ENCODE assay signal across 8 cellular contexts in genomic region chr11:126284829-126285228, GRCh38. TPM values are rescaled to one million over a fixed set of nuclear protein-coding genes. Genes with fewer than 3 reads are reported as not detected.
A peak's percentile ranks its signal among the peaks of the same experiment; 100 is the strongest.
DNase-seq lines count a peak whose midpoint lies in the region; ATAC-seq and TF ChIP-seq lines count a peak whose summit lies in the region.

No MANE protein-coding gene starts in this region.

- H3K36me3 ChIP-seq in esophagus squamous epithelium, result peaks cover 0 to 31% (median 3%) of the 10 kb centered on the region in 3 donors

- DNase-seq in NCI-H510A treated with DMSO at 0.1 percent for 48 hours (lab: John Stamatoyannopoulos, UW), result peak; percentile 90
- DNase-seq in activated CD8-positive, alpha-beta memory T cell treated with anti-CD3 and anti-CD28 coated beads, Interleukin-2, amount 10 ng/mL, durations not matched to agents 7 days and 5 days, result peak; percentile 85
- peak; percentile 39 for DNase-seq in esophagus squamous epithelium (lab: John Stamatoyannopoulos, UW)
- peak; percentile 72 to 81 for DNase-seq in stimulated activated CD4-positive, alpha-beta T cell treated with anti-CD3 and anti-CD28 coated beads, Interleukin-1b, Interleukin-23, amount 100 ng/mL, for 4 hours (ENCODE audit: low read depth in 2 of 2)
- no peak for DNase-seq in NCI-H524 (lab: John Stamatoyannopoulos, UW)

- H3K27ac ChIP-seq in 22Rv1 (peak overlapping the region; percentile 99), esophagus squamous epithelium (no peak overlapping the region)

- peaks cover 12% of the 10 kb centered on the region for H3K36me3 Mint-ChIP-seq in activated CD8-positive, alpha-beta memory T cell treated with anti-CD3 and anti-CD28 coated beads, Interleukin-2, amount 10 ng/mL, durations not matched to agents 7 days and 5 days

- peaks cover 0 to 36% (median 21%) of the 10 kb centered on the region in 3 donors for H3K4me1 ChIP-seq in esophagus squamous epithelium

- no peaks in the 10 kb centered on the region for H3K9me3 Mint-ChIP-seq in activated CD8-positive, alpha-beta memory T cell treated with anti-CD3 and anti-CD28 coated beads, Interleukin-2, amount 10 ng/mL, durations not matched to agents 7 days and 5 days (ENCODE audit: low read depth)

- intact Hi-C loops in esophagus squamous epithelium (cut with DNase I), result no loop called here

- no peak for TF ChIP-seq CTCF in 22Rv1 (IDR thresholded peaks at IDR 0.05)
- no peak for TF ChIP-seq CTCF in esophagus squamous epithelium (IDR thresholded peaks at IDR 0.05)

- no peaks in the 10 kb centered on the region for H3K9me3 ChIP-seq in esophagus squamous epithelium

- TF ChIP-seq POLR2A in esophagus squamous epithelium (IDR thresholded peaks at IDR 0.05), result no peak

- H3K4me1 Mint-ChIP-seq in activated CD8-positive, alpha-beta memory T cell treated with anti-CD3 and anti-CD28 coated beads, Interleukin-2, amount 10 ng/mL, durations not matched to agents 7 days and 5 days, result peaks cover 41% of the 10 kb centered on the region

- H3K4me3 ChIP-seq in esophagus squamous epithelium, result peak overlapping the region in 1 of 4 donors; percentile 5

- H3K4me3 Mint-ChIP-seq in activated CD8-positive, alpha-beta memory T cell treated with anti-CD3 and anti-CD28 coated beads, Interleukin-2, amount 10 ng/mL, durations not matched to agents 7 days and 5 days, result peak overlapping the region; percentile 66

- peak overlapping the region; percentile 68 for H3K27ac Mint-ChIP-seq in activated CD8-positive, alpha-beta memory T cell treated with anti-CD3 and anti-CD28 coated beads, Interleukin-2, amount 10 ng/mL, durations not matched to agents 7 days and 5 days

- no peaks in the 10 kb centered on the region for H3K27me3 Mint-ChIP-seq in activated CD8-positive, alpha-beta memory T cell treated with anti-CD3 and anti-CD28 coated beads, Interleukin-2, amount 10 ng/mL, durations not matched to agents 7 days and 5 days

- H3K27me3 ChIP-seq in esophagus squamous epithelium, result no peaks in the 10 kb centered on the region

- CTCF ChIA-PET in activated CD8-positive, alpha-beta memory T cell treated with anti-CD3 and anti-CD28 coated beads, Interleukin-2, amount 10 ng/mL, durations not matched to agents 7 days and 5 days (lab: Charles Lee), result interaction anchor here (1.8 kb wide), 1 partner anchor 26 kb away, joined by 4 read pairs; no protein-coding TSS in a partner anchor

- peak; percentile 54 for ATAC-seq in GM18499 (IDR thresholded peaks at IDR 0.05; ENCODE audit: insufficient read depth, unreplicated experiment)
- peak; percentile 53 for ATAC-seq in HG03095 (IDR thresholded peaks at IDR 0.05; ENCODE audit: unreplicated experiment)
- peak; percentile 22 for ATAC-seq in activated CD8-positive, alpha-beta memory T cell treated with anti-CD3 and anti-CD28 coated beads, Interleukin-2, amount 10 ng/mL, durations not matched to agents 7 days and 5 days

- WGBS in esophagus squamous epithelium, 2 donors, result 17 to 24% methylated on average over 6 of the region's 6 CpGs

RNA-seq across cellular contexts. Expression of gene TIRAP, which starts 1.9 kb away (rescaled TPM):
- total RNA-seq in activated CD8-positive, alpha-beta memory T cell treated with anti-CD3 and anti-CD28 coated beads, Interleukin-2, amount 10 ng/mL, durations not matched to agents 7 days and 5 days, result 10 to 100 TPM; 14.3 to 14.8 TPM
- 1 to 10 TPM; 3.9 to 8.8 (median 7.3) TPM for total RNA-seq in esophagus squamous epithelium

RNA-seq across cellular contexts. Expression of gene FOXRED1, which starts 15.9 kb away (rescaled TPM):
- 10 to 100 TPM; 44.7 to 46.8 TPM for total RNA-seq in activated CD8-positive, alpha-beta memory T cell treated with anti-CD3 and anti-CD28 coated beads, Interleukin-2, amount 10 ng/mL, durations not matched to agents 7 days and 5 days
- 10 to 100 TPM in 3 of 4 donors, 1 to 10 TPM in 1; 7.5 to 31.4 (median 17.4) TPM for total RNA-seq in esophagus squamous epithelium

RNA-seq across cellular contexts. Expression of gene SRPRA, which starts 16.1 kb away (rescaled TPM):
- total RNA-seq in activated CD8-positive, alpha-beta memory T cell treated with anti-CD3 and anti-CD28 coated beads, Interleukin-2, amount 10 ng/mL, durations not matched to agents 7 days and 5 days, result 100 to 1,000 TPM; 100 to 134 TPM
- 10 to 100 TPM; 60.2 to 82.0 (median 67.8) TPM for total RNA-seq in esophagus squamous epithelium

RNA-seq across cellular contexts. Expression of gene DCPS, which starts 19.0 kb away (rescaled TPM):
- 10 to 100 TPM; 40.6 to 41.9 TPM for total RNA-seq in activated CD8-positive, alpha-beta memory T cell treated with anti-CD3 and anti-CD28 coated beads, Interleukin-2, amount 10 ng/mL, durations not matched to agents 7 days and 5 days
- 10 to 100 TPM; 12.0 to 25.7 (median 14.9) TPM for total RNA-seq in esophagus squamous epithelium

Comparison
In these comparisons a context has a peak if more than half of its experiments do, and no peak if none do; other contexts are left out.
1. DNase-seq: peak in NCI-H510A treated with DMSO at 0.1 percent for 48 hours (single experiment), activated CD8-positive, alpha-beta memory T cell treated with anti-CD3 and anti-CD28 coated beads, Interleukin-2, amount 10 ng/mL, durations not matched to agents 7 days and 5 days (single experiment), esophagus squamous epithelium (single experiment) and stimulated activated CD4-positive, alpha-beta T cell treated with anti-CD3 and anti-CD28 coated beads, Interleukin-1b, Interleukin-23, amount 100 ng/mL, for 4 hours (2 of 2); none in NCI-H524 (0 of 2).
2. Peak in every context shown above with its lines, with median percentiles within 50 percentile points of each other: ATAC-seq.